Comparison of ENCODE assay signal across 18 cellular contexts in the genomic region with DNA sequence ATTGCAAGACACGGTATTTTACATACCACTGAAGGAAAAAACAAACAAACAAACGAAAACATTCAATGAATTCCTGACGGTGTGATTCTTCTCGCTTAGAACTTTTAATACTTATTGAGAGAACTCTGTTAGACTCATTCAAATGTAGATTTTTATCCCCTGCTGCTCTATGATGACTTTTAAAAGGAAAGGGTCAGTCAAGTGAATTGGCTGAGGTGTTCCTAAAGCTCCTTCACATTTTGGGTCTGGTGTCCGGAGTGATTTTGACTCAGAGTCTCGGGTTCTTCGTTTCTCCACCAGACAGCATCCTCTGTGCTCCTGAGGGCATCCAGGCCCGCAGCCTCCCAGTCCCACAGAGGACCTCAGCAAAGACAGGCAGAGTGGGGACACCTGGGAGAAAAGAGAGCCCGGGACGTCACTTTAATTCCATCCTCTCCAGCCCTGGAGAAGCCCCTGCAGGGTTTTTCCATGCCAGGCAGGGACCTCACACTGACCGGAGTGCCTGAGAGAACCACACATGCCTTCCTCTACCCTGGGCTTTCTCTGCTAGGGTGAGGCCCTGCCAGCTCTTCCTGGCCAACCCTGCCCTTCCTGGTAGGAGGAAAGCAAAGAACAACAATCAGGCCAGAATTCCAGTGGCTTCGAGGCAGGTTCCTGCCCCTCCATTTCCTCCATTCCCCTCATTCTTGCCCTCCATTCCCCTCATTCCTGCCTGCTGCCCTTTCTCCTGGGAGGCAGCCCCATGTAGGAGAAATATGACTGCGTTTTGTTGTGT. TPM values are rescaled to one million over a fixed set of nuclear protein-coding genes. Genes with fewer than 3 reads are reported as not detected.
DNase-seq lines count a peak whose midpoint lies in the region; ATAC-seq and TF ChIP-seq lines count a peak whose summit lies in the region.
"Had no signal": no experiment of that assay in that cellular context is flagged by ENCODE, and none has a peak within 500 bp of the region (broad histone marks: within the 10 kb centered on the region; RNA-seq: fewer than 3 reads in every experiment).

No MANE protein-coding gene starts in this region.

- WGBS in smooth muscle cell (ENCODE audit: low lambda C conversion rate), result 35% methylated on average over 13 of the region's 13 CpGs
- WGBS in tibial nerve, 2 donors, result 50 to 63% methylated on average over 13 of the region's 13 CpGs

- H2AFZ ChIP-seq in smooth muscle cell (ENCODE audit: low read depth), result no peak overlapping the region

- no peak overlapping the region for H3K4me3 ChIP-seq in smooth muscle cell
- no peak overlapping the region for H3K4me3 ChIP-seq in tibial nerve

- no peak for TF ChIP-seq EP300 in tibial nerve (IDR thresholded peaks at IDR 0.05)

- peaks cover 9% of the 10 kb centered on the region for H3K4me1 ChIP-seq in smooth muscle cell (ENCODE audit: low read depth)
- H3K4me1 ChIP-seq in tibial nerve, result peaks cover 0 to 17% (median 6%) of the 10 kb centered on the region in 4 donors

- H3K27ac ChIP-seq in smooth muscle cell (ENCODE audit: low read depth) (no peak overlapping the region), tibial nerve (peak overlapping the region in 1 of 4 donors; percentile 6)

- no peaks in the 10 kb centered on the region for H4K20me1 ChIP-seq in smooth muscle cell (ENCODE audit: low read depth)

- H3K9me3 ChIP-seq in smooth muscle cell (replicated peaks; ENCODE audit: low read depth) (no peaks in the 10 kb centered on the region), tibial nerve (no peaks in the 10 kb centered on the region)

- TF ChIP-seq CTCF in smooth muscle cell (IDR thresholded peaks at IDR 0.05; ENCODE audit: borderline replicate concordance, insufficient read depth, poor library complexity, severe bottlenecking), result no peak
- no peak for TF ChIP-seq CTCF in tibial nerve (IDR thresholded peaks at IDR 0.05)

- H3K27me3 ChIP-seq in smooth muscle cell (ENCODE audit: low read depth) (no peaks in the 10 kb centered on the region), tibial nerve (no peaks in the 10 kb centered on the region)

- no peak overlapping the region for H3K9ac ChIP-seq in smooth muscle cell (ENCODE audit: low read depth)

- H3F3A ChIP-seq in smooth muscle cell (ENCODE audit: low read depth), result no peaks in the 10 kb centered on the region

- H3K79me2 ChIP-seq in smooth muscle cell (ENCODE audit: low read depth), result no peaks in the 10 kb centered on the region

- H3K36me3 ChIP-seq in smooth muscle cell (ENCODE audit: low read depth), result no peaks in the 10 kb centered on the region
- no peaks in the 10 kb centered on the region for H3K36me3 ChIP-seq in tibial nerve

- DNase-seq in GM04503 (ENCODE audit: low read depth) (peak; percentile 19), amniotic epithelial cell (ENCODE audit: low read depth) (peak; percentile 46), kidney glomerular epithelial cell (lab: John Stamatoyannopoulos, UW) (peak; percentile 37), smooth muscle cell (lab: John Stamatoyannopoulos, UW; ENCODE audit: unreplicated experiment) (no peak), tibial nerve (ENCODE audit: low spot score in 2 of 2) (no peak)
- no peak for DNase-seq in stimulated activated CD4-positive, alpha-beta T cell treated with anti-CD3 and anti-CD28 coated beads, Interleukin-12 subunit alpha, Interleukin-12 subunit beta, amount 100 ng/mL, for 4 hours
- DNase-seq in activated CD4-positive, alpha-beta T cell treated with anti-CD3 and anti-CD28 coated beads, Interleukin-2, amount 50 U/mL, for 1 hour, result no peak
- DNase-seq: activated gamma-delta T cell treated with Interleukin-2 at 50 U/mL for 16 hours, AML-193, anterior cingulate cortex, GDM1, immature natural killer cell, NCI-H146, NCI-H446, nucleus accumbens had no signal

- ATAC-seq in HG03442 (IDR thresholded peaks at IDR 0.05; ENCODE audit: unreplicated experiment), result no peak

- peak overlapping the region; percentile 1 for H3K4me2 ChIP-seq in smooth muscle cell

- no peak for TF ChIP-seq POLR2A in tibial nerve (IDR thresholded peaks at IDR 0.05)

RNA-seq across cellular contexts. Expression of gene CSF2RB, which starts 1.4 kb away (rescaled TPM):
- 0.22 TPM in 1 of 2 replicates, not detected in the other for total RNA-seq in smooth muscle cell
- 0.25 and 0.43 TPM in 2 replicates for polyA plus RNA-seq in smooth muscle cell
- total RNA-seq in tibial nerve, result 10 to 100 TPM in 2 of 4 donors, 1 to 10 TPM in 2; 5.7 to 14.3 (median 10.8) TPM
- total RNA-seq: H4 had no signal

RNA-seq across cellular contexts. Expression of gene NCF4, which starts 51.3 kb away (rescaled TPM):
- total RNA-seq in smooth muscle cell (not detected in 2 replicates), tibial nerve (10 to 100 TPM; 14.2 to 71.4 (median 17.2) TPM)
- polyA plus RNA-seq in smooth muscle cell, result 0.15 and 0.41 TPM in 2 replicates
- total RNA-seq: epithelial cell of proximal tubule, H4 had no signal

Comparison
In these comparisons a context has a peak if more than half of its experiments do, and no peak if none do; other contexts are left out.
1. DNase-seq: peak in GM04503 (single experiment), amniotic epithelial cell (single experiment) and kidney glomerular epithelial cell (single experiment); none in smooth muscle cell (single experiment), tibial nerve (0 of 2), stimulated activated CD4-positive, alpha-beta T cell treated with anti-CD3 and anti-CD28 coated beads, Interleukin-12 subunit alpha, Interleukin-12 subunit beta, amount 100 ng/mL, for 4 hours (single experiment) and activated CD4-positive, alpha-beta T cell treated with anti-CD3 and anti-CD28 coated beads, Interleukin-2, amount 50 U/mL, for 1 hour (single experiment).
2. RNA of gene NCF4, which starts 51.3 kb away (total RNA-seq): 14.2 to 71.4 TPM in tibial nerve; not detected in smooth muscle cell; every median in the first group is over 10 times any median in the second.